In the genomic region with DNA sequence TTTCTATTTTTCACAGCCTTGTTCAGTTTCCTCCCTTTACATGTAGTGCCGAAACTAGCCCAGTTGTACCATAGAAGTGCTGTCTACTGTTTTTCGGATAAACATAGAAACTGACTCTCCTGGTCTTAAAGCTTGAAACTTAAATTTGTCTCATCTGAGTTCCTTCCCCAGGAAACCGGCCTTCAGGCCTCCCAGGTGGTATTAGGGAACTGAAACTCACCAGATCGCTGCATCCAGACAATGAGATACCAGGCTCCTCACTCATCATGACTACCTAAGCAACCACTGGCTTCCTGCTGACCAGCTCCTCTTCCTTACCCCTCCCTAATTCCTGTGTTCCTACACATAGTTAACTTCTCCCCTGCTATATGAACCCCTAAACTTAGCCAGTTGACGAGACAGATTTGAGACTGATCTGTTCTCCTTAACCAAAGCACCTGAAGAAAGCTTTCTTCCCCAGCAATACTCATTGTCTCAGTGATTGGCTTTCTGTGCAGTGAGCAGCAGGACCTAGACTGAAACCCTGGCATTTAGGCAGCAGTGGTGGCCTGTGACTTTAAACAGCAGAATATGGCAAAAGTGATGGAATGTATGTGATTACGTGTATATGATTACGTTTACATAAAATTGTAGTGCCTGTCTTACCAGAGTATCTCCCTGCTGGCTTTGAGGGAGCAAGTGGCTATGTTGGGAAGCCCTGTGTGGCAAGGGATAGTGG, we compare ENCODE assay signal across 14 cellular contexts.
A peak's percentile ranks its signal among the peaks of the same experiment; 100 is the strongest.
DNase-seq lines count a peak whose midpoint lies in the region; ATAC-seq and TF ChIP-seq lines count a peak whose summit lies in the region.
"Had no signal": no experiment of that assay in that cellular context is flagged by ENCODE, and none has a peak within 500 bp of the region (broad histone marks: within the 10 kb centered on the region; RNA-seq: fewer than 3 reads in every experiment).

No MANE protein-coding gene starts in this region.

- H3K9me3 ChIP-seq in OCI-LY7 (ENCODE audit: low read length) = peaks cover 65% of the 10 kb centered on the region; the same call in 1 of the 2 replicates
- H3K9me3 ChIP-seq: psoas muscle, thoracic aorta had no signal

- no peaks in the 10 kb centered on the region for H3K27me3 Mint-ChIP-seq in glutamatergic neuron (ENCODE audit: unreplicated experiment)
- H3K27me3 Mint-ChIP-seq: activated naive CD8-positive, alpha-beta T cell treated with anti-CD3 and anti-CD28 coated beads, Interleukin-2, amount 10 ng/mL, durations not matched to agents 7 days and 5 days had no signal

- peaks cover 35% of the 10 kb centered on the region for H3K4me1 ChIP-seq in OCI-LY7 (ENCODE audit: insufficient read depth, low read length, poor library complexity, severe bottlenecking)
- H3K4me1 ChIP-seq: heart right ventricle, psoas muscle had no signal

- peak overlapping the region; percentile 62 for H3K4me2 ChIP-seq in OCI-LY7 (ENCODE audit: low read length)

- no peaks in the 10 kb centered on the region for H3K9me2 ChIP-seq in OCI-LY7 (ENCODE audit: insufficient read depth, low read length)

- intact Hi-C loops in OCI-LY7 (cut with micrococcal nuclease; ENCODE audit: unreplicated experiment) = loop anchor here (2.0 to 10.0 kb wide), 3 partner anchors 42 to 1316 kb away; no protein-coding TSS in a partner anchor

- peaks cover 66% of the 10 kb centered on the region for H3K36me3 ChIP-seq in OCI-LY7 (ENCODE audit: insufficient read depth, low read length)
- H3K36me3 ChIP-seq: heart right ventricle, thoracic aorta had no signal

- POLR2A ChIA-PET in OCI-LY7 (lab: Charles Lee) = interaction anchor here (0.7 to 2.5 kb wide), 9 partner anchors 9 to 63 kb away, joined by 3 to 14 read pairs (median 4); no protein-coding TSS in a partner anchor

- no peaks in the 10 kb centered on the region for H3K79me2 ChIP-seq in OCI-LY7 (ENCODE audit: insufficient read depth, low read depth, low read length)

- H3K4me3 ChIP-seq in OCI-LY7 (ENCODE audit: low read depth, low read length, poor library complexity, severe bottlenecking) = peak overlapping the region; percentile 44
- H3K4me3 ChIP-seq: heart right ventricle, psoas muscle, thoracic aorta had no signal

- no peak overlapping the region for H3K27ac Mint-ChIP-seq in glutamatergic neuron (ENCODE audit: unreplicated experiment)
- H3K27ac Mint-ChIP-seq: activated naive CD8-positive, alpha-beta T cell treated with anti-CD3 and anti-CD28 coated beads, Interleukin-2, amount 10 ng/mL, durations not matched to agents 7 days and 5 days had no signal

- DNase-seq in ELR (ENCODE audit: low read depth) (peak; percentile 7), OCI-LY7 (ENCODE audit: low spot score) (peak; percentile 98), caudate nucleus (lab: John Stamatoyannopoulos, UW) (no peak), NCI-H526 (lab: John Stamatoyannopoulos, UW) (no peak), glutamatergic neuron (no peak)
- DNase-seq in activated CD8-positive, alpha-beta memory T cell treated with anti-CD3 and anti-CD28 coated beads, Interleukin-2, amount 50 U/mL, for 4 hours = no peak
- DNase-seq: activated naive CD8-positive, alpha-beta T cell treated with anti-CD3 and anti-CD28 coated beads, Interleukin-2, amount 10 ng/mL, durations not matched to agents 7 days and 5 days; heart right ventricle; IMR-90; NCI-H446; psoas muscle had no signal

- H3K4me1 Mint-ChIP-seq in glutamatergic neuron (ENCODE audit: low read depth, unreplicated experiment) = no peaks in the 10 kb centered on the region
- H3K4me1 Mint-ChIP-seq: activated naive CD8-positive, alpha-beta T cell treated with anti-CD3 and anti-CD28 coated beads, Interleukin-2, amount 10 ng/mL, durations not matched to agents 7 days and 5 days had no signal

- TF ChIP-seq CTCF in OCI-LY7 (conservative IDR thresholded peaks at IDR 0.05; ENCODE audit: low read length) (no peak), glutamatergic neuron (IDR thresholded peaks at IDR 0.05; ENCODE audit: partially characterized antibody, unreplicated experiment) (no peak)

- H3K27ac ChIP-seq in OCI-LY7 (ENCODE audit: low read depth, low read length, poor library complexity, severe bottlenecking) (peak overlapping the region; percentile 98), caudate nucleus (ENCODE audit: low read depth, low read length) (no peak overlapping the region)
- H3K27ac ChIP-seq: heart right ventricle, psoas muscle, thoracic aorta had no signal

- ATAC-seq in GM21390 (IDR thresholded peaks at IDR 0.05; ENCODE audit: unreplicated experiment) (peak; percentile 81), HG03103 (IDR thresholded peaks at IDR 0.05; ENCODE audit: low read depth, unreplicated experiment) (peak; percentile 87)
- ATAC-seq: heart right ventricle, psoas muscle had no signal

- CTCF ChIA-PET in OCI-LY7 (lab: Charles Lee; ENCODE audit: unreplicated experiment) = no interaction called here

- no peaks in the 10 kb centered on the region for H3K36me3 Mint-ChIP-seq in glutamatergic neuron (ENCODE audit: unreplicated experiment)
- H3K36me3 Mint-ChIP-seq: activated naive CD8-positive, alpha-beta T cell treated with anti-CD3 and anti-CD28 coated beads, Interleukin-2, amount 10 ng/mL, durations not matched to agents 7 days and 5 days had no signal

- no peaks in the 10 kb centered on the region for H3K9me3 Mint-ChIP-seq in glutamatergic neuron (ENCODE audit: unreplicated experiment)

- BruUV-seq in OCI-LY7 (replicated peaks; lab: Mats Ljungman, UMichigan) = no TSS peak

- no peaks in the 10 kb centered on the region for H4K20me1 ChIP-seq in OCI-LY7 (ENCODE audit: insufficient read depth, low read length)

- H2AFZ ChIP-seq in OCI-LY7 (ENCODE audit: low read length) = peak overlapping the region; percentile 57

- no peak overlapping the region for H3K4me3 Mint-ChIP-seq in glutamatergic neuron (ENCODE audit: unreplicated experiment)
- H3K4me3 Mint-ChIP-seq: activated naive CD8-positive, alpha-beta T cell treated with anti-CD3 and anti-CD28 coated beads, Interleukin-2, amount 10 ng/mL, durations not matched to agents 7 days and 5 days had no signal

Comparison
In these comparisons a context has a peak if more than half of its experiments do, and no peak if none do; other contexts are left out.
1. DNase-seq: peak in ELR (single experiment) and OCI-LY7 (single experiment); none in activated CD8-positive, alpha-beta memory T cell treated with anti-CD3 and anti-CD28 coated beads, Interleukin-2, amount 50 U/mL, for 4 hours (single experiment), caudate nucleus (0 of 61), NCI-H526 (0 of 2) and glutamatergic neuron (single experiment).